In genomic region chr9:31030741-31031202, GRCh38 we compare ENCODE assay signal across 12 cellular contexts.
A peak's percentile ranks its signal among the peaks of the same experiment; 100 is the strongest.
DNase-seq lines count a peak whose midpoint lies in the region; ATAC-seq and TF ChIP-seq lines count a peak whose summit lies in the region.
"Had no signal": no experiment of that assay in that cellular context is flagged by ENCODE, and none has a peak within 500 bp of the region (broad histone marks: within the 10 kb centered on the region; RNA-seq: fewer than 3 reads in every experiment).

No MANE protein-coding gene starts in this region.

- H3K27me3 ChIP-seq in CD8-positive, alpha-beta memory T cell (ENCODE audit: insufficient read depth, low read length, poor library complexity, severe bottlenecking): no peaks in the 10 kb centered on the region
- H3K27me3 ChIP-seq in muscle layer of duodenum (ENCODE audit: low read depth, low read length) (no peaks in the 10 kb centered on the region), left ventricle myocardium inferior (ENCODE audit: low read depth) (no peaks in the 10 kb centered on the region)
- H3K27me3 ChIP-seq: gastrocnemius medialis, stomach had no signal

- H3K4me1 Mint-ChIP-seq in CD8-positive, alpha-beta memory T cell: peaks cover 5 to 14% (median 14%) of the 10 kb centered on the region in 3 donors

- intact Hi-C loops in left ventricle myocardium inferior (cut with micrococcal nuclease): no loop called here

- H3K9me3 Mint-ChIP-seq in CD8-positive, alpha-beta memory T cell: no peaks in the 10 kb centered on the region

- no peaks in the 10 kb centered on the region for H3K27me3 Mint-ChIP-seq in CD8-positive, alpha-beta memory T cell

- POLR2A ChIA-PET in CD8-positive, alpha-beta memory T cell (lab: Charles Lee): no interaction called here

- TF ChIP-seq CTCF in choroid plexus epithelial cell (conservative IDR thresholded peaks at IDR 0.05; ENCODE audit: low read depth, low read length) (no peak), left ventricle myocardium inferior (IDR thresholded peaks at IDR 0.05; ENCODE audit: borderline replicate concordance) (no peak)

- no peak overlapping the region for H3K4me3 ChIP-seq in CD8-positive, alpha-beta memory T cell (ENCODE audit: low read length)
- H3K4me3 ChIP-seq in choroid plexus epithelial cell (ENCODE audit: low read depth, low read length): peak overlapping the region; percentile 30
- H3K4me3 ChIP-seq in muscle layer of duodenum (ENCODE audit: low read depth in 1 of 2, low read length in 2 of 2): peak overlapping the region; percentile 24 to 26
- H3K4me3 ChIP-seq in left ventricle myocardium inferior: no peak overlapping the region
- H3K4me3 ChIP-seq: gastrocnemius medialis had no signal

- H3K36me3 Mint-ChIP-seq in CD8-positive, alpha-beta memory T cell: no peaks in the 10 kb centered on the region

- DNase-seq in CD8-positive, alpha-beta memory T cell: no peak
- DNase-seq in NCI-H146 (lab: John Stamatoyannopoulos, UW) (peak; percentile 94), choroid plexus epithelial cell (ENCODE audit: low read depth) (peak; percentile 86), SIG-M5 treated with dmso at 0.1 percent for 504 hours (lab: John Stamatoyannopoulos, UW; ENCODE audit: unreplicated experiment) (no peak), left ventricle myocardium inferior (no peak)
- DNase-seq: activated gamma-delta T cell, gastrocnemius medialis, NCI-H1092, stomach had no signal

- H3K4me1 ChIP-seq in CD8-positive, alpha-beta memory T cell (ENCODE audit: insufficient read depth, low read length): no peaks in the 10 kb centered on the region
- H3K4me1 ChIP-seq in muscle layer of duodenum (ENCODE audit: control insufficient read depth in 1 of 2, insufficient read depth in 2 of 2, low read length in 2 of 2) (no peaks in the 10 kb centered on the region), left ventricle myocardium inferior (no peaks in the 10 kb centered on the region)
- H3K4me1 ChIP-seq: gastrocnemius medialis had no signal

- H3K27ac ChIP-seq in CD8-positive, alpha-beta memory T cell (ENCODE audit: low read depth, low read length): no peak overlapping the region
- H3K27ac ChIP-seq in muscle layer of duodenum (ENCODE audit: low read length) (no peak overlapping the region), left ventricle myocardium inferior (replicated peaks) (no peak overlapping the region)
- H3K27ac ChIP-seq: gastrocnemius medialis, stomach had no signal

- H3K36me3 ChIP-seq in CD8-positive, alpha-beta memory T cell (ENCODE audit: insufficient read depth, low read length): no peaks in the 10 kb centered on the region
- H3K36me3 ChIP-seq in muscle layer of duodenum (ENCODE audit: control insufficient read depth in 1 of 2, insufficient read depth in 2 of 2, low read length in 2 of 2) (no peaks in the 10 kb centered on the region), left ventricle myocardium inferior (no peaks in the 10 kb centered on the region)
- H3K36me3 ChIP-seq: gastrocnemius medialis, stomach had no signal

- no peak overlapping the region for H3K27ac Mint-ChIP-seq in CD8-positive, alpha-beta memory T cell

- ATAC-seq in GM21390 (IDR thresholded peaks at IDR 0.05; ENCODE audit: unreplicated experiment) (no peak), GM18873 (IDR thresholded peaks at IDR 0.05; ENCODE audit: low FRiP score, unreplicated experiment) (no peak)
- ATAC-seq: gastrocnemius medialis had no signal

- CTCF ChIA-PET in CD8-positive, alpha-beta memory T cell (lab: Charles Lee): no interaction called here

- H3K4me3 Mint-ChIP-seq in CD8-positive, alpha-beta memory T cell: peak overlapping the region in 6 of 7 donors; percentile 1 to 49 (median 12)

- no peaks in the 10 kb centered on the region for H3K9me3 ChIP-seq in CD8-positive, alpha-beta memory T cell (ENCODE audit: low read length)
- H3K9me3 ChIP-seq in muscle layer of duodenum (ENCODE audit: control insufficient read depth in 1 of 2, low read length in 2 of 2) (no peaks in the 10 kb centered on the region), left ventricle myocardium inferior (replicated peaks) (no peaks in the 10 kb centered on the region)
- H3K9me3 ChIP-seq: gastrocnemius medialis, stomach had no signal

Comparison
In these comparisons a context has a peak if more than half of its experiments do, and no peak if none do; other contexts are left out.
1. DNase-seq: peak in NCI-H146 (single experiment) and choroid plexus epithelial cell (single experiment); none in CD8-positive, alpha-beta memory T cell (0 of 5), SIG-M5 treated with dmso at 0.1 percent for 504 hours (single experiment) and left ventricle myocardium inferior (single experiment).
2. H3K4me3 ChIP-seq: peak in choroid plexus epithelial cell (single experiment) and muscle layer of duodenum (2 of 2); none in CD8-positive, alpha-beta memory T cell (single experiment) and left ventricle myocardium inferior (single experiment).